Comparison of ENCODE assay signal across 1 cellular context in the genomic region with DNA sequence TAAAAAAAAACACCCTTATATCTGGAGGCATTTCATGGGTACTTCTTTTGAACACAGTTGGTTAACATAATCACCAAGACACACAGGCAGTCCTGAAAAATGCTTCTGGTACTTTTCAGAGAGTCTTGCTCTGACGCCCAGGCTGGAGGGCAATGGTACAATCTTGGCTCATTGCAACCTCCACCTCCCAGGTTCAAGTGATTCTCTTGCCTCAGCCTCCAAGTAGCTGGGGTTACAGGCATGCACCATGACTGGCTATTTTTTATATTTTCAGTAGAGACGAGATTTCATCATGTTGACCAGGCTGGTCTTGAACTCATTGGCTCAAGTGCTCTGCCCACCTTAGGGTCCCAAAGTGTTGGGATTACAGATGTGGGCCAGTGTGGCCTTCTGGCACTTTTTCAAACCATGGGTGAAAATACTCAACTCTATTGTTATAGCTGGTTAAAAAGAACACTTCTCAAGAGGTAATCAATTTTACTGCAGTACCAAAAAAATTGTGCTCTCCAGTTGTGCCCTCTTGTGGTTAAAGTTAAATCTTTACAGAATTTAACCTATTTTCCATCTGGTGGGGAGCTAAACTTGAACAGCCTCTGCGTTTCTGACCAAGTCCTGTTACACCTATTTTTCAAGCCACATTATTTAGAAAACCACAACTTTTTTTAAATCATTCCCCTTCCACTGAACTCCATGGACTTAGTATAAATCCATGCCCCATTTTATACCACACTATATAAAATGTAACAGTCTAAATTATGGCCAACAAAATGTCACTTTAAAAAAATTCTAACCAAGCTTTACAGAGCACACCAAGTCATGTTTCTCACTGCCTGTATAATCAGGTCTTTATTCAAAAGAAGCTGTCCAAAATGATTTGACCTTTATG.
TF ChIP-seq lines count a peak whose summit lies in the region.

No MANE protein-coding gene starts in this region.

TF ChIP-seq in HEK293, 187 proteins besides CTCF, POLR2A, EP300 and RAD21 (continued from another document):
- TF ChIP-seq, protein P1, sequence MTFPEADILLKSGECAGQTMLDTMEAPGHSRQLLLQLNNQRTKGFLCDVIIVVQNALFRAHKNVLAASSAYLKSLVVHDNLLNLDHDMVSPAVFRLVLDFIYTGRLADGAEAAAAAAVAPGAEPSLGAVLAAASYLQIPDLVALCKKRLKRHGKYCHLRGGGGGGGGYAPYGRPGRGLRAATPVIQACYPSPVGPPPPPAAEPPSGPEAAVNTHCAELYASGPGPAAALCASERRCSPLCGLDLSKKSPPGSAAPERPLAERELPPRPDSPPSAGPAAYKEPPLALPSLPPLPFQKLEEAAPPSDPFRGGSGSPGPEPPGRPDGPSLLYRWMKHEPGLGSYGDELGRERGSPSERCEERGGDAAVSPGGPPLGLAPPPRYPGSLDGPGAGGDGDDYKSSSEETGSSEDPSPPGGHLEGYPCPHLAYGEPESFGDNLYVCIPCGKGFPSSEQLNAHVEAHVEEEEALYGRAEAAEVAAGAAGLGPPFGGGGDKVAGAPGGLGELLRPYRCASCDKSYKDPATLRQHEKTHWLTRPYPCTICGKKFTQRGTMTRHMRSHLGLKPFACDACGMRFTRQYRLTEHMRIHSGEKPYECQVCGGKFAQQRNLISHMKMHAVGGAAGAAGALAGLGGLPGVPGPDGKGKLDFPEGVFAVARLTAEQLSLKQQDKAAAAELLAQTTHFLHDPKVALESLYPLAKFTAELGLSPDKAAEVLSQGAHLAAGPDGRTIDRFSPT (tag by site-specific recombination; IDR thresholded peaks at IDR 0.05) = no peak
- TF ChIP-seq ZSCAN5A (tag by site-specific recombination; IDR thresholded peaks at IDR 0.05) = no peak
- TF ChIP-seq ZNF19 (tag by site-specific recombination; IDR thresholded peaks at IDR 0.05; ENCODE audit: low read depth) = no peak
- no peak; the same call in 1 of the 2 replicates for TF ChIP-seq BCL11A (tag by site-specific recombination; IDR thresholded peaks at IDR 0.05; ENCODE audit: low read depth)
- peak; percentile 55; the same call in 1 of the 2 replicates for TF ChIP-seq ZSCAN30 (tag by site-specific recombination; IDR thresholded peaks at IDR 0.05)
- TF ChIP-seq SALL2 (tag by site-specific recombination; IDR thresholded peaks at IDR 0.05; ENCODE audit: borderline replicate concordance) = no peak
- no peak for TF ChIP-seq ZNF596 (tag by site-specific recombination; IDR thresholded peaks at IDR 0.05)
- no peak for TF ChIP-seq AEBP2 (tag by site-specific recombination; IDR thresholded peaks at IDR 0.05; ENCODE audit: borderline replicate concordance)
- TF ChIP-seq ZNF776 (tag by site-specific recombination; IDR thresholded peaks at IDR 0.05; ENCODE audit: borderline replicate concordance) = no peak
- TF ChIP-seq ZBTB49 (tag by site-specific recombination; IDR thresholded peaks at IDR 0.05; ENCODE audit: low read depth) = no peak
- TF ChIP-seq ZNF112 (tag by site-specific recombination; IDR thresholded peaks at IDR 0.05) = no peak
- TF ChIP-seq ZNF654 (tag by site-specific recombination; IDR thresholded peaks at IDR 0.05; ENCODE audit: low read depth) = peak; percentile 64
- no peak for TF ChIP-seq ZNF398 (tag by site-specific recombination; IDR thresholded peaks at IDR 0.05)
- no peak for TF ChIP-seq ZNF133 (tag by site-specific recombination; IDR thresholded peaks at IDR 0.05)
- TF ChIP-seq ZNF292 (tag by site-specific recombination; IDR thresholded peaks at IDR 0.05; ENCODE audit: borderline replicate concordance, low read depth) = no peak
- TF ChIP-seq SP7 (tag by site-specific recombination; IDR thresholded peaks at IDR 0.05) = no peak
- no peak for TF ChIP-seq ZNF558 (tag by site-specific recombination; IDR thresholded peaks at IDR 0.05)
- no peak for TF ChIP-seq ZIC2 (tag by site-specific recombination; IDR thresholded peaks at IDR 0.05)
- no peak for TF ChIP-seq PRDM1 (tag by site-specific recombination; IDR thresholded peaks at IDR 0.05)
- TF ChIP-seq SP2 (tag by site-specific recombination; IDR thresholded peaks at IDR 0.05) = no peak
- no peak for TF ChIP-seq ZNF792 (tag by site-specific recombination; IDR thresholded peaks at IDR 0.05)
- TF ChIP-seq ZNF768 (tag by site-specific recombination; IDR thresholded peaks at IDR 0.05) = no peak
- TF ChIP-seq ZNF530 (tag by site-specific recombination; IDR thresholded peaks at IDR 0.05; ENCODE audit: low read depth) = no peak
- TF ChIP-seq ZNF37A (tag by site-specific recombination; IDR thresholded peaks at IDR 0.05) = no peak
- peak; percentile 40; the same call in 1 of the 2 replicates for TF ChIP-seq ZBTB44 (tag by site-specific recombination; IDR thresholded peaks at IDR 0.05)
- TF ChIP-seq ZNF514 (tag by site-specific recombination; IDR thresholded peaks at IDR 0.05) = no peak
- no peak for TF ChIP-seq KLF7 (tag by site-specific recombination; IDR thresholded peaks at IDR 0.05; ENCODE audit: borderline replicate concordance)
- peak; percentile 95; the same call in 1 of the 2 replicates for TF ChIP-seq MZF1 (tag by site-specific recombination; IDR thresholded peaks at IDR 0.05; ENCODE audit: borderline replicate concordance)
